Comparison of ENCODE assay signal across 1 cellular context in the genomic region with DNA sequence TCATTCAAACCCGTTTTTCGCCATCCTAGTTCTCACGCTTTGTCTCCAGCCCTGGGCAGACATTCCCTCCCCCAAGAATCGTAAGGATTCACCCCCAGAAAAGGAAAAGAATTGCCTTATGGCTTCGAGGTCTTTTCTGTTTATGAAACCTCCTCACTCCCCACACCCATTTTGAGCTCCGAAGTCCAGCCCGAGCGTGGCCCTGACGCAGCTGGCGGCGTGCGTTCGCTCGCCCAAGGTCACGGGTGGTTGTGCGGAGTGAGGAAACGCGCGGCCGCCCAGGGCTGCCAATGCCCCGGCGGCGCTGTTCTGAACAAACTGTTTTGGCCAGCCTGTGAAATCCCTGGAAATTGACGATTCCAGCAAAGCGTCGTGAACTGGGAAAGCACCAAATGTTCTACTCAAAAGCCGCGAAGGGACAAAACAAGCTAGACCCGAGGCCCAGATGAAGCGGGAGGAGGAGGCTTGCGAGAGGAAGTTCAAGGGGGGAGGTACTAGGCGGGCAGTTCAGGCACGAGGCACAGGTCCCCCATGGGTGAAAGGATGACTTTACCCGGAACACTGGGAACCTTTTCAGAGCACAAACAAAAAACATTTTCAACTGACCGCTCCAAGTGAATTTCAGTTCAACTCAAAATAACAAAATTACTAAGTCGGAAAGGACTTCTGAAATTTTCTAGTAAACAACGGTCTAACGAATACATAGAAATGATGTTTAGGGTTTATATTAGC.
TF ChIP-seq lines count a peak whose summit lies in the region.

No MANE protein-coding gene starts in this region.

TF ChIP-seq in GM12878, 131 proteins besides CTCF, POLR2A, EP300 and RAD21 (continued from another document):
- TF ChIP-seq SKIL (IDR thresholded peaks at IDR 0.05; ENCODE audit: low read depth, poor library complexity, severe bottlenecking) = no peak
- TF ChIP-seq, protein P1, sequence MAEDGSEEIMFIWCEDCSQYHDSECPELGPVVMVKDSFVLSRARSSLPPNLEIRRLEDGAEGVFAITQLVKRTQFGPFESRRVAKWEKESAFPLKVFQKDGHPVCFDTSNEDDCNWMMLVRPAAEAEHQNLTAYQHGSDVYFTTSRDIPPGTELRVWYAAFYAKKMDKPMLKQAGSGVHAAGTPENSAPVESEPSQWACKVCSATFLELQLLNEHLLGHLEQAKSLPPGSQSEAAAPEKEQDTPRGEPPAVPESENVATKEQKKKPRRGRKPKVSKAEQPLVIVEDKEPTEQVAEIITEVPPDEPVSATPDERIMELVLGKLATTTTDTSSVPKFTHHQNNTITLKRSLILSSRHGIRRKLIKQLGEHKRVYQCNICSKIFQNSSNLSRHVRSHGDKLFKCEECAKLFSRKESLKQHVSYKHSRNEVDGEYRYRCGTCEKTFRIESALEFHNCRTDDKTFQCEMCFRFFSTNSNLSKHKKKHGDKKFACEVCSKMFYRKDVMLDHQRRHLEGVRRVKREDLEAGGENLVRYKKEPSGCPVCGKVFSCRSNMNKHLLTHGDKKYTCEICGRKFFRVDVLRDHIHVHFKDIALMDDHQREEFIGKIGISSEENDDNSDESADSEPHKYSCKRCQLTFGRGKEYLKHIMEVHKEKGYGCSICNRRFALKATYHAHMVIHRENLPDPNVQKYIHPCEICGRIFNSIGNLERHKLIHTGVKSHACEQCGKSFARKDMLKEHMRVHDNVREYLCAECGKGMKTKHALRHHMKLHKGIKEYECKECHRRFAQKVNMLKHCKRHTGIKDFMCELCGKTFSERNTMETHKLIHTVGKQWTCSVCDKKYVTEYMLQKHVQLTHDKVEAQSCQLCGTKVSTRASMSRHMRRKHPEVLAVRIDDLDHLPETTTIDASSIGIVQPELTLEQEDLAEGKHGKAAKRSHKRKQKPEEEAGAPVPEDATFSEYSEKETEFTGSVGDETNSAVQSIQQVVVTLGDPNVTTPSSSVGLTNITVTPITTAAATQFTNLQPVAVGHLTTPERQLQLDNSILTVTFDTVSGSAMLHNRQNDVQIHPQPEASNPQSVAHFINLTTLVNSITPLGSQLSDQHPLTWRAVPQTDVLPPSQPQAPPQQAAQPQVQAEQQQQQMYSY (CRISPR knock-in tag; IDR thresholded peaks at IDR 0.05) = no peak
- TF ChIP-seq KDM1A (IDR thresholded peaks at IDR 0.05; ENCODE audit: borderline replicate concordance) = no peak
- TF ChIP-seq MTA3 (IDR thresholded peaks at IDR 0.05; ENCODE audit: borderline replicate concordance, low read length) = peak; percentile 49; the same call in 1 of the 2 replicates
- TF ChIP-seq MTA2 (IDR thresholded peaks at IDR 0.05; ENCODE audit: low read depth) = 0 out of 2 replicates have a peak, but pooled peaks have one; percentile 26
- TF ChIP-seq BCL11A (IDR thresholded peaks at IDR 0.05; ENCODE audit: low read depth, low read length) = no peak
- TF ChIP-seq NR2C2 (IDR thresholded peaks at IDR 0.05; ENCODE audit: borderline replicate concordance, control insufficient read depth, insufficient read length, low read depth) = no peak
- peak; percentile 72 for TF ChIP-seq RELB (IDR thresholded peaks at IDR 0.05; ENCODE audit: low read depth)
- TF ChIP-seq FOXK2 (IDR thresholded peaks at IDR 0.05) = no peak
- peak; percentile 34; the same call in 1 of the 2 replicates for TF ChIP-seq EED (IDR thresholded peaks at IDR 0.05; ENCODE audit: low read depth)
- TF ChIP-seq ZSCAN29 (IDR thresholded peaks at IDR 0.05) = no peak
- TF ChIP-seq ETV6 (conservative IDR thresholded peaks at IDR 0.05 in 1 of 2, IDR thresholded peaks at IDR 0.05 in 1 of 2; ENCODE audit: borderline replicate concordance in 1 of 2, low read depth in 1 of 2) = 0 out of 4 replicates have a peak, but pooled peaks of 1 of the 2 experiments have one; percentile 33
- TF ChIP-seq, protein P2, sequence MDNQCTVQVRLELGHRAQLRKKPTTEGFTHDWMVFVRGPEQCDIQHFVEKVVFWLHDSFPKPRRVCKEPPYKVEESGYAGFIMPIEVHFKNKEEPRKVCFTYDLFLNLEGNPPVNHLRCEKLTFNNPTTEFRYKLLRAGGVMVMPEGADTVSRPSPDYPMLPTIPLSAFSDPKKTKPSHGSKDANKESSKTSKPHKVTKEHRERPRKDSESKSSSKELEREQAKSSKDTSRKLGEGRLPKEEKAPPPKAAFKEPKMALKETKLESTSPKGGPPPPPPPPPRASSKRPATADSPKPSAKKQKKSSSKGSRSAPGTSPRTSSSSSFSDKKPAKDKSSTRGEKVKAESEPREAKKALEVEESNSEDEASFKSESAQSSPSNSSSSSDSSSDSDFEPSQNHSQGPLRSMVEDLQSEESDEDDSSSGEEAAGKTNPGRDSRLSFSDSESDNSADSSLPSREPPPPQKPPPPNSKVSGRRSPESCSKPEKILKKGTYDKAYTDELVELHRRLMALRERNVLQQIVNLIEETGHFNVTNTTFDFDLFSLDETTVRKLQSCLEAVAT (IDR thresholded peaks at IDR 0.05) = peak; percentile 74
- TF ChIP-seq, protein P3, sequence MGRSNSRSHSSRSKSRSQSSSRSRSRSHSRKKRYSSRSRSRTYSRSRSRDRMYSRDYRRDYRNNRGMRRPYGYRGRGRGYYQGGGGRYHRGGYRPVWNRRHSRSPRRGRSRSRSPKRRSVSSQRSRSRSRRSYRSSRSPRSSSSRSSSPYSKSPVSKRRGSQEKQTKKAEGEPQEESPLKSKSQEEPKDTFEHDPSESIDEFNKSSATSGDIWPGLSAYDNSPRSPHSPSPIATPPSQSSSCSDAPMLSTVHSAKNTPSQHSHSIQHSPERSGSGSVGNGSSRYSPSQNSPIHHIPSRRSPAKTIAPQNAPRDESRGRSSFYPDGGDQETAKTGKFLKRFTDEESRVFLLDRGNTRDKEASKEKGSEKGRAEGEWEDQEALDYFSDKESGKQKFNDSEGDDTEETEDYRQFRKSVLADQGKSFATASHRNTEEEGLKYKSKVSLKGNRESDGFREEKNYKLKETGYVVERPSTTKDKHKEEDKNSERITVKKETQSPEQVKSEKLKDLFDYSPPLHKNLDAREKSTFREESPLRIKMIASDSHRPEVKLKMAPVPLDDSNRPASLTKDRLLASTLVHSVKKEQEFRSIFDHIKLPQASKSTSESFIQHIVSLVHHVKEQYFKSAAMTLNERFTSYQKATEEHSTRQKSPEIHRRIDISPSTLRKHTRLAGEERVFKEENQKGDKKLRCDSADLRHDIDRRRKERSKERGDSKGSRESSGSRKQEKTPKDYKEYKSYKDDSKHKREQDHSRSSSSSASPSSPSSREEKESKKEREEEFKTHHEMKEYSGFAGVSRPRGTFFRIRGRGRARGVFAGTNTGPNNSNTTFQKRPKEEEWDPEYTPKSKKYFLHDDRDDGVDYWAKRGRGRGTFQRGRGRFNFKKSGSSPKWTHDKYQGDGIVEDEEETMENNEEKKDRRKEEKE (IDR thresholded peaks at IDR 0.05) = no peak
- peak; percentile 48 for TF ChIP-seq PAX5 (IDR thresholded peaks at IDR 0.05; ENCODE audit: borderline replicate concordance, low read depth, low read length)
- TF ChIP-seq PML (IDR thresholded peaks at IDR 0.05; ENCODE audit: low read length) = peak; percentile 13; the same call in 1 of the 2 replicates
- no peak for TF ChIP-seq BRCA1 (IDR thresholded peaks at IDR 0.05; ENCODE audit: low read depth, low read length)
- no peak for TF ChIP-seq JUNB (IDR thresholded peaks at IDR 0.05)
- TF ChIP-seq NKRF (conservative IDR thresholded peaks at IDR 0.05) = 0 out of 2 replicates have a peak, but pooled peaks have one; percentile 31
- no peak for TF ChIP-seq TAF1 (IDR thresholded peaks at IDR 0.05; ENCODE audit: borderline replicate concordance, low read depth, low read length)
- TF ChIP-seq, protein P4, sequence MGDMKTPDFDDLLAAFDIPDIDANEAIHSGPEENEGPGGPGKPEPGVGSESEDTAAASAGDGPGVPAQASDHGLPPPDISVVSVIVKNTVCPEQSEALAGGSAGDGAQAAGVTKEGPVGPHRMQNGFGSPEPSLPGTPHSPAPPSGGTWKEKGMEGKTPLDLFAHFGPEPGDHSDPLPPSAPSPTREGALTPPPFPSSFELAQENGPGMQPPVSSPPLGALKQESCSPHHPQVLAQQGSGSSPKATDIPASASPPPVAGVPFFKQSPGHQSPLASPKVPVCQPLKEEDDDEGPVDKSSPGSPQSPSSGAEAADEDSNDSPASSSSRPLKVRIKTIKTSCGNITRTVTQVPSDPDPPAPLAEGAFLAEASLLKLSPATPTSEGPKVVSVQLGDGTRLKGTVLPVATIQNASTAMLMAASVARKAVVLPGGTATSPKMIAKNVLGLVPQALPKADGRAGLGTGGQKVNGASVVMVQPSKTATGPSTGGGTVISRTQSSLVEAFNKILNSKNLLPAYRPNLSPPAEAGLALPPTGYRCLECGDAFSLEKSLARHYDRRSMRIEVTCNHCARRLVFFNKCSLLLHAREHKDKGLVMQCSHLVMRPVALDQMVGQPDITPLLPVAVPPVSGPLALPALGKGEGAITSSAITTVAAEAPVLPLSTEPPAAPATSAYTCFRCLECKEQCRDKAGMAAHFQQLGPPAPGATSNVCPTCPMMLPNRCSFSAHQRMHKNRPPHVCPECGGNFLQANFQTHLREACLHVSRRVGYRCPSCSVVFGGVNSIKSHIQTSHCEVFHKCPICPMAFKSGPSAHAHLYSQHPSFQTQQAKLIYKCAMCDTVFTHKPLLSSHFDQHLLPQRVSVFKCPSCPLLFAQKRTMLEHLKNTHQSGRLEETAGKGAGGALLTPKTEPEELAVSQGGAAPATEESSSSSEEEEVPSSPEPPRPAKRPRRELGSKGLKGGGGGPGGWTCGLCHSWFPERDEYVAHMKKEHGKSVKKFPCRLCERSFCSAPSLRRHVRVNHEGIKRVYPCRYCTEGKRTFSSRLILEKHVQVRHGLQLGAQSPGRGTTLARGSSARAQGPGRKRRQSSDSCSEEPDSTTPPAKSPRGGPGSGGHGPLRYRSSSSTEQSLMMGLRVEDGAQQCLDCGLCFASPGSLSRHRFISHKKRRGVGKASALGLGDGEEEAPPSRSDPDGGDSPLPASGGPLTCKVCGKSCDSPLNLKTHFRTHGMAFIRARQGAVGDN (IDR thresholded peaks at IDR 0.05) = peak; percentile 97
- TF ChIP-seq NBN (IDR thresholded peaks at IDR 0.05) = peak; percentile 83
- TF ChIP-seq MEF2B (IDR thresholded peaks at IDR 0.05; ENCODE audit: partially characterized antibody, poor library complexity, severe bottlenecking) = peak; percentile 58
- 0 out of 2 replicates have a peak, but pooled peaks have one; percentile 45 for TF ChIP-seq CHD2 (IDR thresholded peaks at IDR 0.05; ENCODE audit: borderline replicate concordance, low read depth, low read length)
- TF ChIP-seq SPI1 (IDR thresholded peaks at IDR 0.05; ENCODE audit: borderline replicate concordance, insufficient read depth, low read depth, low read length) = peak; percentile 39; the same call in 1 of the 2 replicates
- peak; percentile 56 to 57; a peak in 3 of 4 replicates for TF ChIP-seq IKZF2 (IDR thresholded peaks at IDR 0.05)
